Comparison of ENCODE assay signal across 8 cellular contexts in genomic region chr2:178414266-178415247, GRCh38. TPM values are rescaled to one million over a fixed set of nuclear protein-coding genes. Genes with fewer than 3 reads are reported as not detected.
A peak's percentile ranks its signal among the peaks of the same experiment; 100 is the strongest.
DNase-seq lines count a peak whose midpoint lies in the region; ATAC-seq and TF ChIP-seq lines count a peak whose summit lies in the region.

No MANE protein-coding gene starts in this region.

- H4K91ac ChIP-seq in trophoblast cell (ENCODE audit: low read depth, low read length), result no peak overlapping the region

- H3K79me2 ChIP-seq in trophoblast cell (ENCODE audit: control insufficient read depth, insufficient read depth, low read length, poor library complexity), result peaks cover 4% of the 10 kb centered on the region

- no peaks in the 10 kb centered on the region for H3K4me1 ChIP-seq in trophoblast cell (ENCODE audit: control insufficient read depth in 1 of 2, insufficient read depth in 2 of 2, low read length in 2 of 2)

- peak overlapping the region; percentile 88 for H3K4me3 Mint-ChIP-seq in activated naive CD8-positive, alpha-beta T cell treated with anti-CD3 and anti-CD28 coated beads, Interleukin-2, amount 50 U/mL, for 24 hours
- H3K4me3 Mint-ChIP-seq in type B pancreatic cell, result peak overlapping the region; percentile 91

- no peak overlapping the region for H3K23ac ChIP-seq in trophoblast cell (ENCODE audit: low read length)

- peaks cover 7% of the 10 kb centered on the region for H3K79me1 ChIP-seq in trophoblast cell (ENCODE audit: low read length)

- TF ChIP-seq CTCF in GM12801 (IDR thresholded peaks at IDR 0.05; ENCODE audit: extremely low read depth, insufficient read length) (peak; percentile 75), NB4 (IDR thresholded peaks at IDR 0.05; ENCODE audit: low read depth, low read length) (peak; percentile 91), type B pancreatic cell (conservative IDR thresholded peaks at IDR 0.05) (peak; percentile 93)

- no peak overlapping the region for H3K4ac ChIP-seq in trophoblast cell (ENCODE audit: low read depth, low read length)

- no peak overlapping the region for H2BK5ac ChIP-seq in trophoblast cell (ENCODE audit: low read depth, low read length, poor library complexity)

- H3K4me2 ChIP-seq in trophoblast cell (ENCODE audit: low read length), result peak overlapping the region; percentile 79

- no peak overlapping the region for H4K12ac ChIP-seq in trophoblast cell (ENCODE audit: low read depth, low read length)

- no peak overlapping the region for H2BK12ac ChIP-seq in trophoblast cell (ENCODE audit: low read length)

- ATAC-seq in HG02571 (IDR thresholded peaks at IDR 0.05; ENCODE audit: unreplicated experiment), result peak; percentile 79
- ATAC-seq in activated naive CD8-positive, alpha-beta T cell treated with anti-CD3 and anti-CD28 coated beads, Interleukin-2, amount 50 U/mL, for 24 hours, result peak; percentile 89

- DNase-seq in NB4 (ENCODE audit: low read depth) (peak; percentile 99), SKM-1 (lab: John Stamatoyannopoulos, UW; ENCODE audit: unreplicated experiment) (peak; percentile 89), cardiac septum (ENCODE audit: low spot score) (peak; percentile 94), trophoblast cell (peak; percentile 91 to 96), type B pancreatic cell (ENCODE audit: extremely low spot score, unreplicated experiment) (peak; percentile 89)
- DNase-seq in activated naive CD8-positive, alpha-beta T cell treated with anti-CD3 and anti-CD28 coated beads, Interleukin-2, amount 50 U/mL, for 24 hours, result peak; percentile 82

- H3K18ac ChIP-seq in trophoblast cell (ENCODE audit: low read length), result no peak overlapping the region

- intact Hi-C loops in cardiac septum (cut with DNase I), result loop anchor here (2.0 to 10.0 kb wide), 5 partner anchors 63 to 302 kb away; partner anchors contain the start of genes FKBP7, OSBPL6 and RBM45

- no CpG with 5 or more reads among the region's 21 CpGs for WGBS in trophoblast cell (ENCODE audit: extremely low coverage, insufficient coverage, insufficient read length)

- H2AK5ac ChIP-seq in trophoblast cell (ENCODE audit: low read length), result no peak overlapping the region

- H3K27me3 ChIP-seq in trophoblast cell (ENCODE audit: insufficient read depth, low read length), result no peaks in the 10 kb centered on the region

- H3K4me1 Mint-ChIP-seq in activated naive CD8-positive, alpha-beta T cell treated with anti-CD3 and anti-CD28 coated beads, Interleukin-2, amount 50 U/mL, for 24 hours, result peaks cover 23% of the 10 kb centered on the region
- H3K4me1 Mint-ChIP-seq in type B pancreatic cell (ENCODE audit: unreplicated experiment), result peaks cover 13% of the 10 kb centered on the region

- no peaks in the 10 kb centered on the region for H3K36me3 ChIP-seq in trophoblast cell (ENCODE audit: control insufficient read depth in 1 of 2, insufficient read depth in 2 of 2, low read length in 2 of 2)

- no peak overlapping the region for H3K27ac ChIP-seq in trophoblast cell (ENCODE audit: low read depth, low read length)

- H4K8ac ChIP-seq in trophoblast cell (ENCODE audit: low read depth, low read length), result no peak overlapping the region

- no peaks in the 10 kb centered on the region for H3K9me3 ChIP-seq in trophoblast cell (ENCODE audit: insufficient read depth, low read depth, low read length)

- H3K9ac ChIP-seq in trophoblast cell (ENCODE audit: low read length), result no peak overlapping the region

- H3K27ac Mint-ChIP-seq in activated naive CD8-positive, alpha-beta T cell treated with anti-CD3 and anti-CD28 coated beads, Interleukin-2, amount 50 U/mL, for 24 hours, result peak overlapping the region; percentile 92
- peak overlapping the region; percentile 90 for H3K27ac Mint-ChIP-seq in type B pancreatic cell

- H3K4me3 ChIP-seq in NB4 (ENCODE audit: low read depth, low read length) (peak overlapping the region; percentile 93), trophoblast cell (ENCODE audit: low read depth, low read length) (no peak overlapping the region)

- H3K27me3 Mint-ChIP-seq in activated naive CD8-positive, alpha-beta T cell treated with anti-CD3 and anti-CD28 coated beads, Interleukin-2, amount 50 U/mL, for 24 hours, result no peaks in the 10 kb centered on the region
- H3K27me3 Mint-ChIP-seq in type B pancreatic cell, result peaks cover 7% of the 10 kb centered on the region

- peak; percentile 75 for TF ChIP-seq POLR2A in NB4 (IDR thresholded peaks at IDR 0.05; ENCODE audit: extremely low read depth, insufficient read length)

- no peak overlapping the region for H2BK120ac ChIP-seq in trophoblast cell (ENCODE audit: insufficient read depth, low read length, poor library complexity)

- H2AFZ ChIP-seq in trophoblast cell (ENCODE audit: insufficient read depth, low read length, poor library complexity), result no peak overlapping the region

- no peak overlapping the region for H3K14ac ChIP-seq in trophoblast cell (ENCODE audit: low read length)

- H3K36me3 Mint-ChIP-seq in activated naive CD8-positive, alpha-beta T cell treated with anti-CD3 and anti-CD28 coated beads, Interleukin-2, amount 50 U/mL, for 24 hours (ENCODE audit: low read depth), result no peaks in the 10 kb centered on the region
- H3K36me3 Mint-ChIP-seq in type B pancreatic cell, result no peaks in the 10 kb centered on the region

- H3K9me3 Mint-ChIP-seq in activated naive CD8-positive, alpha-beta T cell treated with anti-CD3 and anti-CD28 coated beads, Interleukin-2, amount 50 U/mL, for 24 hours, result no peaks in the 10 kb centered on the region
- no peaks in the 10 kb centered on the region for H3K9me3 Mint-ChIP-seq in type B pancreatic cell

RNA-seq across cellular contexts. Expression of gene PRKRA, which starts 36.4 kb away (rescaled TPM):
- total RNA-seq in cardiac septum, result 46.7 TPM
- 38.2 and 41.0 TPM in 2 replicates for polyA plus RNA-seq in trophoblast cell (2013)
- total RNA-seq in type B pancreatic cell (ENCODE audit: low replicate concordance), result 52.2 and 69.5 TPM in 2 replicates

RNA-seq across cellular contexts. Expression of gene PJVK, which starts 36.6 kb away (rescaled TPM):
- total RNA-seq in cardiac septum (1.6 TPM), type B pancreatic cell (ENCODE audit: low replicate concordance) (2.3 and 8.0 TPM in 2 replicates)
- 2.2 and 2.4 TPM in 2 replicates for polyA plus RNA-seq in trophoblast cell (2013)
